8 cellular contexts compared by ENCODE assay signal in the genomic region with DNA sequence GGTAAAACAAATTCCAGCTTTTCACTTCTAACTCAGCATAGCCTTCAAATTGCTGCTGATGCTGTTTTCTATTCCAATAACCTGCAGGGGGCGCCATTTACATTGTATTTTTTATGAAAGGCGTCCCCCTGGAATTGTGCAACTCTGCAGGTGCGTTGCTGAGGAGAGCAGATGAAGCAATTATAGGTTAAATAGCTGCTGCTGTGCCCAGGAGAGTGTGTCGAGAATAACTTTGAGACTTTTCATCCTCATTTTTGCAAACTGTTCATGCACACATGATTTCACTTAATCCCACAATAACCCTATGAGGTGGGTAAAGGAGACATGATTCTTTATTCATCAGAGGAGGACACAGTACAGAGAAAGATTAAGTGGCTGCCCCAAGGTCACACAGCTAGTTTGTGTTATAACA.
DNase-seq lines count a peak whose midpoint lies in the region; ATAC-seq and TF ChIP-seq lines count a peak whose summit lies in the region.

No MANE protein-coding gene starts in this region.

- peak; percentile 72 for ATAC-seq in GM21825 (IDR thresholded peaks at IDR 0.05; ENCODE audit: unreplicated experiment)
- peak; percentile 46 for ATAC-seq in RWPE2 (ENCODE audit: low read depth)

- no peak overlapping the region for H2AFZ ChIP-seq in MM.1S (ENCODE audit: low read length)

- no peaks in the 10 kb centered on the region for H4K20me1 ChIP-seq in MM.1S (ENCODE audit: insufficient read depth, low read length)

- H3K4me3 ChIP-seq in MM.1S (ENCODE audit: low read length) (no peak overlapping the region), RWPE2 (ENCODE audit: severe bottlenecking) (no peak overlapping the region)

- peak; percentile 56 for DNase-seq in Daoy (ENCODE audit: low read depth)
- DNase-seq in MM.1S = peak; percentile 80
- DNase-seq in RWPE2 (ENCODE audit: low spot score) = no peak
- peak; percentile 36 for DNase-seq in activated gamma-delta T cell treated with anti-CD3 and anti-CD28 coated beads, Interleukin-2, amount 50 U/mL, for 16 hours (ENCODE audit: low read depth)
- DNase-seq in glomerular visceral epithelial cell (ENCODE audit: extremely low spot score) = peak; percentile 74
- DNase-seq in pulmonary artery endothelial cell (ENCODE audit: low read depth, low spot score) = peak; percentile 44
- DNase-seq in posterior vena cava (ENCODE audit: low spot score) = no peak

- H3F3A ChIP-seq in MM.1S (ENCODE audit: insufficient read depth, low read length) = no peaks in the 10 kb centered on the region

- H3K9me3 ChIP-seq in MM.1S (replicated peaks; ENCODE audit: insufficient read depth, low read length) (no peaks in the 10 kb centered on the region), RWPE2 (ENCODE audit: severe bottlenecking) (no peaks in the 10 kb centered on the region)

- H3K27ac ChIP-seq in MM.1S (ENCODE audit: low read length) (no peak overlapping the region), RWPE2 (ENCODE audit: poor library complexity, severe bottlenecking) (no peak overlapping the region)

- H3K9ac ChIP-seq in MM.1S (ENCODE audit: low read length) = no peak overlapping the region

- no peaks in the 10 kb centered on the region for H3K79me2 ChIP-seq in MM.1S (ENCODE audit: low read length)

- TF ChIP-seq CTCF in MM.1S (IDR thresholded peaks at IDR 0.05; ENCODE audit: low read length) (peak; percentile 89), RWPE2 (IDR thresholded peaks at IDR 0.05; ENCODE audit: poor library complexity, severe bottlenecking) (peak; percentile 86)

- intact Hi-C loops in posterior vena cava (cut with DNase I) = loop anchor here in 1 of 2 donors (5.0 kb wide), 1 partner anchor 677 kb away; no protein-coding TSS in a partner anchor

- H3K36me3 ChIP-seq in MM.1S (replicated peaks; ENCODE audit: insufficient read depth, low read length) (no peaks in the 10 kb centered on the region), RWPE2 (ENCODE audit: low read depth) (no peaks in the 10 kb centered on the region)

- H3K27me3 ChIP-seq in MM.1S (replicated peaks; ENCODE audit: insufficient read depth, low read length) (no peaks in the 10 kb centered on the region), RWPE2 (ENCODE audit: insufficient read depth, poor library complexity, severe bottlenecking) (no peaks in the 10 kb centered on the region)

- H3K4me1 ChIP-seq in MM.1S (ENCODE audit: low read length) = peaks cover 16% of the 10 kb centered on the region
- H3K4me1 ChIP-seq in RWPE2 (ENCODE audit: insufficient read depth, poor library complexity, severe bottlenecking) = peaks cover 16% of the 10 kb centered on the region

- no peaks in the 10 kb centered on the region for H3K9me2 ChIP-seq in MM.1S (replicated peaks; ENCODE audit: insufficient read depth, low read length)

- H3K4me2 ChIP-seq in MM.1S (ENCODE audit: low read depth, low read length) = no peak overlapping the region

Comparison
In these comparisons a context has a peak if more than half of its experiments do, and no peak if none do; other contexts are left out.
1. DNase-seq: peak in Daoy (single experiment), MM.1S (single experiment), activated gamma-delta T cell treated with anti-CD3 and anti-CD28 coated beads, Interleukin-2, amount 50 U/mL, for 16 hours (single experiment), glomerular visceral epithelial cell (single experiment) and pulmonary artery endothelial cell (single experiment); none in RWPE2 (single experiment) and posterior vena cava (single experiment).